ENCODE assay signal across 17 cellular contexts in the genomic region with DNA sequence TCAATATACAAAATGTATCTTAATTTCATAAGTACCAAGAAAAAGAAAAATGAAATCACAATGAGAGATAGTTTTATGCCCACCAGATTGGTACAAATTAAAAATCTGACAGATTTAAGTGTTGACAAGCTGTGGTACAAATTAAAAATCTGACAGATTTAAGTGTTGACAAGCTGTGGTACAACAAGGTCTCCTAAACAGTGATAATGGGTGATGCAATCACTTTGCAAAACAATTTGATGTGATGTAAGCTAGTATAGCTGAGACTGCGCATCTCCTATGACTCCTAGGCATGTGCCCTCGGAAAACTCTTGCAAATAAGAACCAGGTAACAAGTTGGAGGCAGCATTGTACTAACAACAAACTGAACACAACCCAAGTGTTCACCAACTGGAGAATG.
DNase-seq lines count a peak whose midpoint lies in the region; ATAC-seq, FAIRE-seq and TF ChIP-seq lines count a peak whose summit lies in the region.
"Had no signal": no experiment of that assay in that cellular context is flagged by ENCODE, and none has a peak within 500 bp of the region (broad histone marks: within the 10 kb centered on the region; RNA-seq: fewer than 3 reads in every experiment).

No MANE protein-coding gene starts in this region.

- H3K36me3 ChIP-seq in IMR-90 (ENCODE audit: control insufficient read depth, insufficient read depth, low read length) (no peaks in the 10 kb centered on the region), GM12878 (ENCODE audit: control insufficient read depth in 2 of 2, insufficient read depth in 2 of 2, low read length in 1 of 2) (no peaks in the 10 kb centered on the region), hepatocyte (replicated peaks; ENCODE audit: insufficient read depth, low read depth) (no peaks in the 10 kb centered on the region)

- in situ Hi-C loops in IMR-90 (cut with MboI; ENCODE audit: low sequenced_read_pairs) (no loop called here), GM12878 (cut with MboI) (no loop called here)

- no peak overlapping the region for H2BK5ac ChIP-seq in IMR-90 (ENCODE audit: low read depth, low read length, poor library complexity, severe bottlenecking)

- POLR2A ChIA-PET in IMR-90 (lab: Charles Lee; ENCODE audit: unreplicated experiment) (no interaction called here), GM12878 (lab: Charles Lee) (no interaction called here)

- no peak overlapping the region for H2BK20ac ChIP-seq in IMR-90 (ENCODE audit: low read depth, low read length)

- BruUV-seq in IMR-90 (replicated peaks; lab: Mats Ljungman, UMichigan) (no TSS peak), GM12878 (replicated peaks; lab: Mats Ljungman, UMichigan) (no TSS peak)

- no peak overlapping the region for H2BK15ac ChIP-seq in IMR-90 (ENCODE audit: low read depth, low read length)

- no peak overlapping the region for H2AFZ ChIP-seq in IMR-90 (replicated peaks; ENCODE audit: low read length, poor library complexity)
- H2AFZ ChIP-seq in GM12878 (ENCODE audit: control insufficient read depth, low read depth, low read length), result no peak overlapping the region
- H2AFZ ChIP-seq in hepatocyte, result no peak overlapping the region
- H2AFZ ChIP-seq: GM23248 had no signal

- RAD21 ChIA-PET in GM12878 (lab: Charles Lee; ENCODE audit: unreplicated experiment), result interaction anchor here (1.5 kb wide), 1 partner anchor 144 kb away, joined by 4 read pairs; no protein-coding TSS in a partner anchor

- H3K27ac ChIP-seq in IMR-90 (ENCODE audit: insufficient read depth, low read length) (no peak overlapping the region), GM12878 (ENCODE audit: control insufficient read depth, insufficient read depth) (no peak overlapping the region), hepatocyte (no peak overlapping the region), coronary artery (no peak overlapping the region)
- H3K27ac ChIP-seq: C4-2B, GM23248 had no signal

- no peak overlapping the region for H3K23ac ChIP-seq in IMR-90 (ENCODE audit: low read depth, low read length)

- H3K27me3 ChIP-seq in IMR-90 (ENCODE audit: control insufficient read depth, insufficient read depth, low read length) (peaks cover 27% of the 10 kb centered on the region), GM12878 (replicated peaks in 1 of 2; ENCODE audit: control insufficient read depth in 2 of 2, insufficient read depth in 2 of 2, low read length in 1 of 2) (peaks cover 0 to 2% of the 10 kb centered on the region in 2 experiments; a peak in 2 of 4 replicates), hepatocyte (no peaks in the 10 kb centered on the region)

- TF ChIP-seq RAD21 in IMR-90 (IDR thresholded peaks at IDR 0.05; ENCODE audit: low read length) (no peak), GM12878 (IDR thresholded peaks at IDR 0.05; ENCODE audit: insufficient read depth, low read depth, low read length) (no peak)

- H3K4me3 ChIP-seq in IMR-90 (ENCODE audit: insufficient read depth, low read depth, low read length) (no peak overlapping the region), GM12878 (no peak overlapping the region), hepatocyte (no peak overlapping the region), coronary artery (no peak overlapping the region)
- H3K4me3 ChIP-seq: GM23248 had no signal

- no peak overlapping the region for H3K56ac ChIP-seq in IMR-90 (ENCODE audit: extremely low read depth, insufficient read depth, low read length)

- no peak for TF ChIP-seq POLR2A in IMR-90 (IDR thresholded peaks at IDR 0.05; ENCODE audit: low read depth, low read length)
- TF ChIP-seq POLR2A in GM12878 (IDR thresholded peaks at IDR 0.05; ENCODE audit: low read depth, low read length), result no peak

- no peak overlapping the region for H3K4me2 ChIP-seq in IMR-90 (ENCODE audit: low read depth, low read length)
- no peak overlapping the region for H3K4me2 ChIP-seq in GM12878 (ENCODE audit: control insufficient read depth, insufficient read depth)
- no peak overlapping the region for H3K4me2 ChIP-seq in hepatocyte

- intact Hi-C loops in IMR-90 (cut with micrococcal nuclease), result no loop called here
- intact Hi-C loops in GM12878 (cut with micrococcal nuclease; ENCODE audit: unreplicated experiment), result no loop called here

- H3K14ac ChIP-seq in IMR-90 (replicated peaks; ENCODE audit: low read depth, low read length), result no peak overlapping the region

- 67% methylated on average over 1 of the region's 2 CpGs; no CpG with 5 or more reads in 1 of the 2 experiments for whole genome bisulfite sequencing in IMR-90 (ENCODE audit: extremely low coverage in 2 of 2, insufficient read length in 1 of 2), 2 experiments
- 46% methylated on average over 2 of the region's 2 CpGs for WGBS in GM12878 (ENCODE audit: insufficient coverage, insufficient replicate concordance, low lambda C conversion rate, missing lambda C conversion rate)
- WGBS in hepatocyte (ENCODE audit: low lambda C conversion rate, missing lambda C conversion rate), result 100% methylated on average over 2 of the region's 2 CpGs

- H2AK5ac ChIP-seq in IMR-90 (ENCODE audit: low read depth, low read length), result no peak overlapping the region

- no peaks in the 10 kb centered on the region for H3K79me1 ChIP-seq in IMR-90 (ENCODE audit: low read depth in 1 of 2, low read length in 2 of 2)

- peaks cover 5% of the 10 kb centered on the region for H3K9me3 ChIP-seq in IMR-90 (ENCODE audit: control insufficient read depth, insufficient read depth, low read length)
- H3K9me3 ChIP-seq in GM12878 (replicated peaks; ENCODE audit: control insufficient read depth, insufficient read depth, low read length), result peaks cover 3% of the 10 kb centered on the region; the same call in 2 of the 3 replicates
- no peaks in the 10 kb centered on the region for H3K9me3 ChIP-seq in hepatocyte (ENCODE audit: low read depth)

- H3K4me1 ChIP-seq in IMR-90 (ENCODE audit: control insufficient read depth, insufficient read depth, low read length), result no peaks in the 10 kb centered on the region
- H3K4me1 ChIP-seq in GM12878 (ENCODE audit: control insufficient read depth, insufficient read depth, low read length), result no peaks in the 10 kb centered on the region
- H3K4me1 ChIP-seq in hepatocyte (ENCODE audit: insufficient read depth), result no peaks in the 10 kb centered on the region

- H4K20me1 ChIP-seq in IMR-90 (ENCODE audit: insufficient read depth, low read length) (no peaks in the 10 kb centered on the region), GM12878 (ENCODE audit: control insufficient read depth, insufficient read depth) (no peaks in the 10 kb centered on the region), hepatocyte (ENCODE audit: insufficient read depth, poor library complexity, severe bottlenecking) (no peaks in the 10 kb centered on the region)

- no peak overlapping the region for H4K91ac ChIP-seq in IMR-90 (ENCODE audit: insufficient read depth, low read depth, low read length)

- no peak overlapping the region for H2AK9ac ChIP-seq in IMR-90 (replicated peaks; ENCODE audit: low read depth, low read length, poor library complexity)

- dilution Hi-C loops in IMR-90 (cut with HindIII; ENCODE audit: low sequenced_read_pairs, unreplicated experiment), result no loop called here

- H3K9ac ChIP-seq in IMR-90 (ENCODE audit: low read depth, low read length) (no peak overlapping the region), GM12878 (ENCODE audit: control insufficient read depth, insufficient read depth, low read length) (no peak overlapping the region)
- H3K9ac ChIP-seq: GM23248 had no signal

- no peak overlapping the region for H3K4ac ChIP-seq in IMR-90 (ENCODE audit: low read depth, low read length)

- TF ChIP-seq EP300 in GM12878 (IDR thresholded peaks at IDR 0.05; ENCODE audit: borderline replicate concordance in 1 of 2, control insufficient read depth in 1 of 2, low read depth in 2 of 2, low read length in 2 of 2), result no peak

- no peaks in the 10 kb centered on the region for H3K79me2 ChIP-seq in GM12878 (ENCODE audit: control insufficient read depth, insufficient read depth, low read length)
- no peaks in the 10 kb centered on the region for H3K79me2 ChIP-seq in hepatocyte

- H3K18ac ChIP-seq in IMR-90 (ENCODE audit: low read depth, low read length), result no peak overlapping the region

- TF ChIP-seq CTCF in IMR-90 (conservative IDR thresholded peaks at IDR 0.05; ENCODE audit: low read depth, low read length), result no peak
- no peak for TF ChIP-seq CTCF in GM12878 (IDR thresholded peaks at IDR 0.05 in 2 of 3, conservative IDR thresholded peaks at IDR 0.05 in 1 of 3; ENCODE audit: control insufficient read depth in 2 of 3, extremely low read depth in 1 of 3, insufficient read depth in 1 of 3, low read depth in 3 of 3, low read length in 3 of 3)
- no peak for TF ChIP-seq CTCF in hepatocyte (IDR thresholded peaks at IDR 0.05; ENCODE audit: poor library complexity)
- TF ChIP-seq CTCF in coronary artery (IDR thresholded peaks at IDR 0.05), result no peak

- CTCF ChIA-PET in IMR-90 (lab: Yijun Ruan, JAX), result interaction anchor here (2.7 kb wide), 1 partner anchor 10 kb away, joined by 7 read pairs; no protein-coding TSS in a partner anchor
- CTCF ChIA-PET in GM12878 (lab: Yijun Ruan, JAX), result interaction anchor here (1.0 to 3.9 kb wide), 4 partner anchors 10 to 143 kb away, joined by 3 to 24 read pairs (median 4); no protein-coding TSS in a partner anchor

- DNase-seq in GM19239 (ENCODE audit: insufficient read length, low spot score) (no peak), IMR-90 (no peak), GM12878 (ENCODE audit: low read depth, low spot score) (no peak), kidney glomerular epithelial cell (lab: John Stamatoyannopoulos, UW) (no peak), RPMI8226 (no peak), hepatocyte (ENCODE audit: low spot score) (no peak), coronary artery (ENCODE audit: low spot score) (no peak)
- DNase-seq: AML-193; CD4-positive, alpha-beta memory T cell; DMS79 treated with DMSO at 0.1 percent for 48 hours; GF-D8; GM23248; HCEC 1CT; Kasumi-1; KG1 had no signal

- H3K9me2 ChIP-seq in hepatocyte (replicated peaks; ENCODE audit: insufficient read depth), result no peaks in the 10 kb centered on the region

- no peaks in the 10 kb centered on the region for H3K9me1 ChIP-seq in IMR-90 (ENCODE audit: insufficient read depth, low read length)

- FAIRE-seq in GM19239 (lab: Jason Lieb, UNC) (peak; percentile 40), GM12878 (lab: Jason Lieb, UNC) (peak; percentile 31)
- FAIRE-seq: A204.1 had no signal

- H4K8ac ChIP-seq in IMR-90 (ENCODE audit: low read depth in 2 of 2, low read length in 2 of 2), result no peak overlapping the region

- ATAC-seq in IMR-90 (ENCODE audit: low read depth) (no peak), GM12878 (no peak)

- H2BK120ac ChIP-seq in IMR-90 (ENCODE audit: low read depth, low read length), result no peak overlapping the region

- no peak overlapping the region for H4K5ac ChIP-seq in IMR-90 (ENCODE audit: low read depth, low read length)

- SMC1A ChIA-PET in GM12878 (lab: Charles Lee; ENCODE audit: uncharacterized antibody, unreplicated experiment), result interaction anchor here (0.7 to 1.8 kb wide), 3 partner anchors 18 to 152 kb away, joined by 3 to 5 read pairs (median 3); no protein-coding TSS in a partner anchor

TF ChIP-seq in IMR-90, 13 proteins besides CTCF, POLR2A, EP300 and RAD21:
- TF ChIP-seq CEBPB (IDR thresholded peaks at IDR 0.05; ENCODE audit: low read depth, low read length) (peak; percentile 46; the same call in 1 of the 2 replicates), RFX5 (IDR thresholded peaks at IDR 0.05; ENCODE audit: low read depth, low read length) (no peak)
TF ChIP-seq in IMR-90: peak in this region for 1.

TF ChIP-seq in GM12878, 131 proteins besides CTCF, POLR2A, EP300 and RAD21 (continues in another document):
- TF ChIP-seq PML (IDR thresholded peaks at IDR 0.05; ENCODE audit: low read length) (no peak), TARDBP (IDR thresholded peaks at IDR 0.05; ENCODE audit: borderline replicate concordance) (no peak)
